In genomic region chr10:1089017-1089689, GRCh38 we compare ENCODE assay signal across 25 cellular contexts. TPM values are rescaled to one million over a fixed set of nuclear protein-coding genes. Genes with fewer than 3 reads are reported as not detected.
DNase-seq lines count a peak whose midpoint lies in the region; ATAC-seq and TF ChIP-seq lines count a peak whose summit lies in the region.
"Had no signal": no experiment of that assay in that cellular context is flagged by ENCODE, and none has a peak within 500 bp of the region (broad histone marks: within the 10 kb centered on the region; RNA-seq: fewer than 3 reads in every experiment).

No MANE protein-coding gene starts in this region.

- no peak overlapping the region for H3K9ac ChIP-seq in endodermal cell (ENCODE audit: extremely low read depth, low read length, poor library complexity, severe bottlenecking)

- 86 to 87% methylated on average over 16 to 19 of the region's 19 CpGs for WGBS in endodermal cell (ENCODE audit: insufficient coverage in 1 of 2, insufficient read length in 1 of 2), 2 experiments

- H3K4me1 ChIP-seq in HEK293 (ENCODE audit: control insufficient read depth, insufficient read depth, low read length), result no peaks in the 10 kb centered on the region; the same call in 1 of the 2 replicates
- no peaks in the 10 kb centered on the region for H3K4me1 ChIP-seq in endodermal cell (ENCODE audit: control insufficient read depth, insufficient read depth, low read length)
- H3K4me1 ChIP-seq: BE2C, gastrocnemius medialis, psoas muscle had no signal

- peaks cover 74% of the 10 kb centered on the region for H3K36me3 Mint-ChIP-seq in activated T-cell treated with anti-CD3 and anti-CD28 coated beads, Interleukin-2, amount 50 U/mL, for 24 hours (ENCODE audit: low read depth)
- H3K36me3 Mint-ChIP-seq in activated T-cell treated with anti-CD3 and anti-CD28 coated beads, Interleukin-2, amount 50 U/mL, for 4 hours (ENCODE audit: insufficient read depth), result peaks cover 34% of the 10 kb centered on the region
- H3K36me3 Mint-ChIP-seq in endodermal cell (ENCODE audit: low read depth), result peaks cover 54% of the 10 kb centered on the region
- peaks cover 49 to 51% of the 10 kb centered on the region in 2 donors for H3K36me3 Mint-ChIP-seq in stimulated activated naive B cell treated with anti-CD40 and anti-IgM and Interleukin-4, amounts not matched to agents 10 μg/mL and 1 μg/mL and 100 μg/mL, for 72 hours

- H3K27ac ChIP-seq in HEK293 (ENCODE audit: extremely low read depth, low read depth, low read length), result 0 out of 2 replicates have a peak overlapping the region, but pooled peaks have one; percentile 16
- no peak overlapping the region for H3K27ac ChIP-seq in endodermal cell (ENCODE audit: low read depth, low read length)
- H3K27ac ChIP-seq: gastrocnemius medialis, hepatocyte, psoas muscle had no signal

- no peaks in the 10 kb centered on the region for H3K9me3 Mint-ChIP-seq in activated T-cell treated with anti-CD3 and anti-CD28 coated beads, Interleukin-2, amount 50 U/mL, for 24 hours
- no peaks in the 10 kb centered on the region for H3K9me3 Mint-ChIP-seq in activated T-cell treated with anti-CD3 and anti-CD28 coated beads, Interleukin-2, amount 50 U/mL, for 4 hours
- no peaks in the 10 kb centered on the region for H3K9me3 Mint-ChIP-seq in endodermal cell
- no peaks in the 10 kb centered on the region for H3K9me3 Mint-ChIP-seq in stimulated activated naive B cell treated with anti-CD40 and anti-IgM and Interleukin-4, amounts not matched to agents 10 μg/mL and 1 μg/mL and 100 μg/mL, for 72 hours
- H3K9me3 Mint-ChIP-seq: IgD-negative memory B cell; T-helper 1 cell treated with Interleukin-12 subunit alpha and Interleukin-12 subunit beta and Interleukin-4 antibody, amounts not matched to agents 30 μg/mL and 1 μg/mL, for 36 hours had no signal

- CTCF ChIA-PET in HEK293 (lab: Yijun Ruan, JAX), result no interaction called here

- peaks cover 25% of the 10 kb centered on the region for H3K4me1 Mint-ChIP-seq in activated T-cell treated with anti-CD3 and anti-CD28 coated beads, Interleukin-2, amount 50 U/mL, for 24 hours (ENCODE audit: low read depth)
- H3K4me1 Mint-ChIP-seq in activated T-cell treated with anti-CD3 and anti-CD28 coated beads, Interleukin-2, amount 50 U/mL, for 4 hours (ENCODE audit: low read depth), result peaks cover 11% of the 10 kb centered on the region
- H3K4me1 Mint-ChIP-seq in endodermal cell, result peaks cover 9% of the 10 kb centered on the region
- peaks cover 2 to 7% of the 10 kb centered on the region in 2 donors for H3K4me1 Mint-ChIP-seq in stimulated activated naive B cell treated with anti-CD40 and anti-IgM and Interleukin-4, amounts not matched to agents 10 μg/mL and 1 μg/mL and 100 μg/mL, for 72 hours

- no peaks in the 10 kb centered on the region for H3K27me3 ChIP-seq in endodermal cell (ENCODE audit: control insufficient read depth, insufficient read depth, low read length, poor library complexity, severe bottlenecking)
- H3K27me3 ChIP-seq: BE2C, gastrocnemius medialis, hepatocyte had no signal

- H3K36me3 ChIP-seq in HEK293 (ENCODE audit: control insufficient read depth in 2 of 2, insufficient read depth in 1 of 2, low read length in 2 of 2), result peaks cover 16 to 67% of the 10 kb centered on the region in 2 experiments
- peaks cover 49% of the 10 kb centered on the region for H3K36me3 ChIP-seq in endodermal cell (ENCODE audit: control insufficient read depth, insufficient read depth, low read length)

- POLR2A ChIA-PET in HEK293 (lab: Yijun Ruan, JAX), result no interaction called here

- TF ChIP-seq CTCF in HEK293 (tag by site-specific recombination; IDR thresholded peaks at IDR 0.05) (no peak), endodermal cell (conservative IDR thresholded peaks at IDR 0.05) (peak; percentile 42)

- ATAC-seq in activated T-cell treated with anti-CD3 and anti-CD28 coated beads, Interleukin-2, amount 50 U/mL, for 4 hours, result no peak
- no peak for ATAC-seq in stimulated activated naive B cell treated with anti-CD40 and anti-IgM and Interleukin-4, amounts not matched to agents 10 μg/mL and 1 μg/mL and 100 μg/mL, for 72 hours (replicated peaks)
- ATAC-seq: esophagus mucosa, gastrocnemius medialis, mucosa of descending colon, psoas muscle had no signal

- H3K27ac Mint-ChIP-seq in activated T-cell treated with anti-CD3 and anti-CD28 coated beads, Interleukin-2, amount 50 U/mL, for 24 hours, result peak overlapping the region; percentile 68
- peak overlapping the region; percentile 82 for H3K27ac Mint-ChIP-seq in endodermal cell
- H3K27ac Mint-ChIP-seq in stimulated activated naive B cell treated with anti-CD40 and anti-IgM and Interleukin-4, amounts not matched to agents 10 μg/mL and 1 μg/mL and 100 μg/mL, for 72 hours, result no peak overlapping the region
- H3K27ac Mint-ChIP-seq: T-helper 1 cell treated with Interleukin-12 subunit alpha and Interleukin-12 subunit beta and Interleukin-4 antibody, amounts not matched to agents 30 μg/mL and 1 μg/mL, for 36 hours had no signal

- H3K27me3 Mint-ChIP-seq in activated T-cell treated with anti-CD3 and anti-CD28 coated beads, Interleukin-2, amount 50 U/mL, for 24 hours, result no peaks in the 10 kb centered on the region
- H3K27me3 Mint-ChIP-seq in activated T-cell treated with anti-CD3 and anti-CD28 coated beads, Interleukin-2, amount 50 U/mL, for 4 hours (ENCODE audit: low read depth), result no peaks in the 10 kb centered on the region
- no peaks in the 10 kb centered on the region for H3K27me3 Mint-ChIP-seq in endodermal cell (ENCODE audit: insufficient read depth)
- no peaks in the 10 kb centered on the region for H3K27me3 Mint-ChIP-seq in stimulated activated naive B cell treated with anti-CD40 and anti-IgM and Interleukin-4, amounts not matched to agents 10 μg/mL and 1 μg/mL and 100 μg/mL, for 72 hours
- H3K27me3 Mint-ChIP-seq: IgD-negative memory B cell had no signal

- H3K4me3 Mint-ChIP-seq in activated T-cell treated with anti-CD3 and anti-CD28 coated beads, Interleukin-2, amount 50 U/mL, for 24 hours, result no peak overlapping the region
- H3K4me3 Mint-ChIP-seq in activated T-cell treated with anti-CD3 and anti-CD28 coated beads, Interleukin-2, amount 50 U/mL, for 4 hours, result no peak overlapping the region
- H3K4me3 Mint-ChIP-seq in endodermal cell, result no peak overlapping the region
- no peak overlapping the region for H3K4me3 Mint-ChIP-seq in stimulated activated naive B cell treated with anti-CD40 and anti-IgM and Interleukin-4, amounts not matched to agents 10 μg/mL and 1 μg/mL and 100 μg/mL, for 72 hours
- H3K4me3 Mint-ChIP-seq: IgD-negative memory B cell; T-helper 1 cell treated with Interleukin-12 subunit alpha and Interleukin-12 subunit beta and Interleukin-4 antibody, amounts not matched to agents 30 μg/mL and 1 μg/mL, for 36 hours had no signal

- no peak overlapping the region for H3K4me3 ChIP-seq in HEK293 (ENCODE audit: low read depth, low read length)
- H3K4me3 ChIP-seq in endodermal cell (ENCODE audit: low read length), result no peak overlapping the region
- H3K4me3 ChIP-seq: gastrocnemius medialis, hepatocyte, mucosa of descending colon, psoas muscle, skin epidermis had no signal

- no peak for DNase-seq in activated T-cell treated with anti-CD3 and anti-CD28 coated beads, Interleukin-2, amount 50 U/mL, for 24 hours
- DNase-seq in activated T-cell treated with anti-CD3 and anti-CD28 coated beads, Interleukin-2, amount 50 U/mL, for 4 hours, result no peak
- DNase-seq in endodermal cell (no peak), occipital lobe (lab: John Stamatoyannopoulos, UW) (peak; percentile 32), NCI-H2227 (lab: John Stamatoyannopoulos, UW; ENCODE audit: unreplicated experiment) (no peak), NCI-H69 (lab: John Stamatoyannopoulos, UW) (no peak)
- no peak for DNase-seq in stimulated activated naive B cell treated with anti-CD40 and anti-IgM and Interleukin-4, amounts not matched to agents 10 μg/mL and 1 μg/mL and 100 μg/mL, for 72 hours
- DNase-seq: activated CD4-positive, alpha-beta T cell treated with anti-CD3 and anti-CD28 coated beads, Interleukin-2, amount 50 U/mL, for 1 hour; activated CD8-positive, alpha-beta memory T cell treated with anti-CD3 and anti-CD28 coated beads, Interleukin-2, amount 50 U/mL, for 4 hours; BE2C; COR-L47; effector CD8-positive, alpha-beta T cell; gastrocnemius medialis; GDM1; mucosa of descending colon; NCI-H1417; NCI-H2171; NCI-H526; psoas muscle had no signal

- H3K9me3 ChIP-seq in HEK293 (ENCODE audit: control insufficient read depth, insufficient read depth, low read depth, low read length) (no peaks in the 10 kb centered on the region), endodermal cell (ENCODE audit: control insufficient read depth, low read length) (no peaks in the 10 kb centered on the region)
- H3K9me3 ChIP-seq: BE2C, gastrocnemius medialis, mucosa of descending colon, psoas muscle had no signal

TF ChIP-seq in HEK293, 187 proteins besides CTCF, POLR2A, EP300 and RAD21:
- TF ChIP-seq, protein P1, sequence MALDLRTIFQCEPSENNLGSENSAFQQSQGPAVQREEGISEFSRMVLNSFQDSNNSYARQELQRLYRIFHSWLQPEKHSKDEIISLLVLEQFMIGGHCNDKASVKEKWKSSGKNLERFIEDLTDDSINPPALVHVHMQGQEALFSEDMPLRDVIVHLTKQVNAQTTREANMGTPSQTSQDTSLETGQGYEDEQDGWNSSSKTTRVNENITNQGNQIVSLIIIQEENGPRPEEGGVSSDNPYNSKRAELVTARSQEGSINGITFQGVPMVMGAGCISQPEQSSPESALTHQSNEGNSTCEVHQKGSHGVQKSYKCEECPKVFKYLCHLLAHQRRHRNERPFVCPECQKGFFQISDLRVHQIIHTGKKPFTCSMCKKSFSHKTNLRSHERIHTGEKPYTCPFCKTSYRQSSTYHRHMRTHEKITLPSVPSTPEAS (tag by site-specific recombination; IDR thresholded peaks at IDR 0.05), result no peak
- no peak for TF ChIP-seq ZNF416 (tag by site-specific recombination; IDR thresholded peaks at IDR 0.05)
- TF ChIP-seq ZNF580 (tag by site-specific recombination; IDR thresholded peaks at IDR 0.05), result no peak
- TF ChIP-seq ZIC2 (tag by site-specific recombination; IDR thresholded peaks at IDR 0.05), result peak; percentile 50

RNA-seq across cellular contexts. Expression of gene WDR37, which starts 33.0 kb away (rescaled TPM):
- total RNA-seq in activated T-cell treated with anti-CD3 and anti-CD28 coated beads, Interleukin-2, amount 50 U/mL, for 4 hours, result 10 to 100 TPM; 10.5 to 13.5 (median 12.2) TPM
- total RNA-seq in endodermal cell, result 10 to 100 TPM; 10.7 TPM
- polyA plus RNA-seq in endodermal cell (2013, experiment 1 of 2), result 14.2 TPM
- polyA plus RNA-seq in endodermal cell (2013, experiment 2 of 2), result 13.2 TPM
- total RNA-seq in occipital lobe, result 37.9 TPM

RNA-seq across cellular contexts. Expression of gene IDI1, which starts 40.2 kb away (rescaled TPM):
- total RNA-seq in activated T-cell treated with anti-CD3 and anti-CD28 coated beads, Interleukin-2, amount 50 U/mL, for 4 hours, result 10 to 100 TPM; 38.9 to 46.8 (median 44.6) TPM
- total RNA-seq in endodermal cell (10 to 100 TPM; 36.3 to 53.3 TPM), occipital lobe (146 TPM)
- polyA plus RNA-seq in endodermal cell (2013, experiment 1 of 2), result 181 TPM
- polyA plus RNA-seq in endodermal cell (2013, experiment 2 of 2), result 202 TPM
